39 cellular contexts compared by ENCODE assay signal in genomic region chr5:177963966-177964365, GRCh38. TPM values are rescaled to one million over a fixed set of nuclear protein-coding genes. Genes with fewer than 3 reads are reported as not detected.
"Had no signal": no experiment of that assay in that cellular context is flagged by ENCODE, and none has a peak within 500 bp of the region (broad histone marks: within the 10 kb centered on the region; RNA-seq: fewer than 3 reads in every experiment).

No MANE protein-coding gene starts in this region.

- H3K27me3 ChIP-seq: body of pancreas, brain microvascular endothelial cell, breast epithelium had no signal

- ATAC-seq: activated CD8-positive, alpha-beta T cell treated with anti-CD3 and anti-CD28 coated beads for 36 hours; activated naive CD4-positive, alpha-beta T cell treated with anti-CD3 and anti-CD28 coated beads, Interleukin-2, amount 50 U/mL, for 72 hours; activated T-cell treated with anti-CD3 and anti-CD28 coated beads, Interleukin-2, amount 50 U/mL, for 4 hours; activated T-cell treated with anti-CD3 and anti-CD28 coated beads, Interleukin-2, amount 50 U/mL, for 72 hours; activated T-helper 17 cell treated with anti-CD3 and anti-CD28 coated beads, Interleukin-2, amount 50 U/mL, for 72 hours; body of pancreas had no signal

- H3K4me1 ChIP-seq: body of pancreas, breast epithelium had no signal

- H3K27me3 Mint-ChIP-seq: activated B cell treated with CpG ODN at 0.5 μM for 24 hours; activated CD4-positive, alpha-beta memory T cell treated with anti-CD3 and anti-CD28 coated beads for 36 hours; activated CD4-positive, alpha-beta T cell treated with anti-CD3 and anti-CD28 coated beads, Interleukin-2, amount 10 ng/mL, durations not matched to agents 24 days and 14 days; activated CD8-positive, alpha-beta T cell treated with anti-CD3 and anti-CD28 coated beads for 36 hours; activated naive CD8-positive, alpha-beta T cell treated with anti-CD3 and anti-CD28 coated beads for 36 hours; activated T-helper 17 cell treated with anti-CD3 and anti-CD28 coated beads, Interleukin-2, amount 50 U/mL, for 72 hours had no signal

- H3K36me3 Mint-ChIP-seq: activated CD4-positive, alpha-beta memory T cell treated with anti-CD3 and anti-CD28 coated beads for 36 hours; activated naive CD8-positive, alpha-beta T cell treated with anti-CD3 and anti-CD28 coated beads for 36 hours had no signal

- H3K4me3 Mint-ChIP-seq: activated B cell treated with CpG ODN at 0.5 μM for 24 hours; activated CD4-positive, alpha-beta memory T cell treated with anti-CD3 and anti-CD28 coated beads for 36 hours; activated CD4-positive, alpha-beta T cell treated with anti-CD3 and anti-CD28 coated beads, Interleukin-2, amount 10 ng/mL, durations not matched to agents 24 days and 14 days; activated CD8-positive, alpha-beta T cell treated with anti-CD3 and anti-CD28 coated beads for 36 hours; activated naive CD4-positive, alpha-beta T cell treated with anti-CD3 and anti-CD28 coated beads for 36 hours; activated naive CD8-positive, alpha-beta T cell treated with anti-CD3 and anti-CD28 coated beads for 36 hours; activated T-cell treated with anti-CD3 and anti-CD28 coated beads, Interleukin-2, amount 50 U/mL, for 4 hours; activated T-cell treated with anti-CD3 and anti-CD28 coated beads, Interleukin-2, amount 50 U/mL, for 72 hours; activated T-helper 1 cell treated with anti-CD3 and anti-CD28 coated beads, Interleukin-12 subunit alpha, Interleukin-12 subunit beta, Interleukin-2, Interleukin-4 antibody, amounts not matched to agents 30 ng/mL and 10 ng/mL and 1 ng/mL, durations not matched to agents 14 hours and 24 hours and 36 hours; activated T-helper 17 cell treated with anti-CD3 and anti-CD28 coated beads, Interleukin-2, amount 50 U/mL, for 72 hours; T-helper 1 cell treated with Interleukin-12 subunit alpha and Interleukin-12 subunit beta and Interleukin-4 antibody, amounts not matched to agents 30 μg/mL and 1 μg/mL, for 36 hours; T-helper 2 cell treated with Interferon-gamma antibody and Interleukin-4, amounts not matched to agents 5 μg/mL and 100 μg/mL, for 36 hours had no signal

- H3K4me1 Mint-ChIP-seq: activated B cell treated with CpG ODN at 0.5 μM for 24 hours; activated T-helper 17 cell treated with anti-CD3 and anti-CD28 coated beads, Interleukin-2, amount 50 U/mL, for 72 hours had no signal

- H3K9me3 Mint-ChIP-seq: activated B cell treated with CpG ODN at 0.5 μM for 24 hours; activated CD4-positive, alpha-beta memory T cell treated with anti-CD3 and anti-CD28 coated beads for 36 hours; activated naive CD4-positive, alpha-beta T cell treated with anti-CD3 and anti-CD28 coated beads for 36 hours; activated naive CD8-positive, alpha-beta T cell treated with anti-CD3 and anti-CD28 coated beads for 36 hours; activated T-cell treated with anti-CD3 and anti-CD28 coated beads, Interleukin-2, amount 50 U/mL, for 4 hours; activated T-helper 1 cell treated with anti-CD3 and anti-CD28 coated beads, Interleukin-12 subunit alpha, Interleukin-12 subunit beta, Interleukin-2, Interleukin-4 antibody, amounts not matched to agents 30 ng/mL and 10 ng/mL and 1 ng/mL, durations not matched to agents 14 hours and 24 hours and 36 hours; activated T-helper 17 cell treated with anti-CD3 and anti-CD28 coated beads, Interleukin-2, amount 50 U/mL, for 72 hours had no signal

- DNase-seq: activated B cell treated with CpG ODN at 0.5 μM for 24 hours; activated CD4-positive, alpha-beta memory T cell treated with anti-CD3 and anti-CD28 coated beads for 36 hours; activated CD4-positive, alpha-beta T cell treated with anti-CD3 and anti-CD28 coated beads for 4 hours; activated CD4-positive, alpha-beta T cell treated with anti-CD3 and anti-CD28 coated beads, Interleukin-2, amount 10 ng/mL, durations not matched to agents 24 days and 14 days; activated CD4-positive, alpha-beta T cell treated with anti-CD3 and anti-CD28 coated beads, Interleukin-2, amount 50 U/mL, for 1 hour; activated CD4-positive, alpha-beta T cell treated with anti-CD3 and anti-CD28 coated beads, Interleukin-2, amount 50 U/mL, for 4 hours; activated CD4-positive, CD25-positive, alpha-beta regulatory T cell treated with anti-CD3 and anti-CD28 coated beads, Interleukin-2, amount 50 U/mL, for 72 hours; activated CD8-positive, alpha-beta memory T cell treated with anti-CD3 and anti-CD28 coated beads, Interleukin-2, amount 50 U/mL, for 4 hours; activated CD8-positive, alpha-beta T cell treated with anti-CD3 and anti-CD28 coated beads for 36 hours; activated effector memory CD4-positive, alpha-beta T cell treated with anti-CD3 and anti-CD28 coated beads, Interleukin-2, amount 50 U/mL, for 16 hours; activated gamma-delta T cell treated with Interleukin-2 at 50 U/mL for 16 hours; activated naive CD4-positive, alpha-beta T cell; activated naive CD4-positive, alpha-beta T cell treated with anti-CD3 and anti-CD28 coated beads for 36 hours; activated naive CD4-positive, alpha-beta T cell treated with anti-CD3 and anti-CD28 coated beads, Interleukin-2, amount 50 U/mL, for 16 hours; activated naive CD8-positive, alpha-beta T cell treated with anti-CD3 and anti-CD28 coated beads for 36 hours; activated T-cell treated with anti-CD3 and anti-CD28 coated beads for 4 hours; activated T-cell treated with anti-CD3 and anti-CD28 coated beads, Interleukin-2, amount 50 U/mL, for 1 hour; activated T-cell treated with anti-CD3 and anti-CD28 coated beads, Interleukin-2, amount 50 U/mL, for 4 hours; activated T-cell treated with anti-CD3 and anti-CD28 coated beads, Interleukin-2, amount 50 U/mL, for 72 hours; amygdala; anterior cingulate cortex; body of pancreas; brain microvascular endothelial cell; central memory CD4-positive, alpha-beta T cell; cerebellar nuclear complex; SW 1271; T-helper 1 cell; T-helper 2 cell; T-helper 9 cell had no signal

- H3K27ac ChIP-seq: body of pancreas, brain microvascular endothelial cell, breast epithelium, VCaP had no signal

- H3K4me3 ChIP-seq: body of pancreas, breast epithelium had no signal

- H3K9me3 ChIP-seq: body of pancreas, breast epithelium had no signal

- H3K27ac Mint-ChIP-seq: activated B cell treated with CpG ODN at 0.5 μM for 24 hours; activated CD4-positive, alpha-beta memory T cell treated with anti-CD3 and anti-CD28 coated beads for 36 hours; activated CD4-positive, alpha-beta T cell treated with anti-CD3 and anti-CD28 coated beads, Interleukin-2, amount 10 ng/mL, durations not matched to agents 24 days and 14 days; activated CD8-positive, alpha-beta T cell treated with anti-CD3 and anti-CD28 coated beads for 36 hours; activated naive CD4-positive, alpha-beta T cell treated with anti-CD3 and anti-CD28 coated beads for 36 hours; activated naive CD4-positive, alpha-beta T cell treated with anti-CD3 and anti-CD28 coated beads, Interleukin-2, amount 50 U/mL, for 72 hours; activated naive CD8-positive, alpha-beta T cell treated with anti-CD3 and anti-CD28 coated beads for 36 hours; activated T-cell treated with anti-CD3 and anti-CD28 coated beads, Interleukin-2, amount 50 U/mL, for 72 hours; activated T-helper 1 cell treated with anti-CD3 and anti-CD28 coated beads, Interleukin-12 subunit alpha, Interleukin-12 subunit beta, Interleukin-2, Interleukin-4 antibody, amounts not matched to agents 30 ng/mL and 10 ng/mL and 1 ng/mL, durations not matched to agents 14 hours and 24 hours and 36 hours; activated T-helper 17 cell treated with anti-CD3 and anti-CD28 coated beads, Interleukin-2, amount 50 U/mL, for 72 hours; T-helper 1 cell treated with Interleukin-12 subunit alpha and Interleukin-12 subunit beta and Interleukin-4 antibody, amounts not matched to agents 30 μg/mL and 1 μg/mL, for 36 hours; T-helper 2 cell treated with Interferon-gamma antibody and Interleukin-4, amounts not matched to agents 5 μg/mL and 100 μg/mL, for 36 hours had no signal

- H3K36me3 ChIP-seq: brain microvascular endothelial cell, breast epithelium had no signal

RNA-seq across cellular contexts. Expression of gene PROP1, which starts 32.1 kb away (rescaled TPM):
- total RNA-seq: activated B cell treated with CpG ODN at 0.5 μM for 24 hours; activated CD4-positive, alpha-beta memory T cell treated with anti-CD3 and anti-CD28 coated beads for 36 hours; activated CD4-positive, alpha-beta T cell treated with anti-CD3 and anti-CD28 coated beads, Interleukin-2, amount 10 ng/mL, durations not matched to agents 24 days and 14 days; activated CD8-positive, alpha-beta memory T cell treated with anti-CD3 and anti-CD28 coated beads for 36 hours; activated CD8-positive, alpha-beta T cell treated with anti-CD3 and anti-CD28 coated beads for 36 hours; activated naive CD4-positive, alpha-beta T cell treated with anti-CD3 and anti-CD28 coated beads for 36 hours; activated naive CD4-positive, alpha-beta T cell treated with anti-CD3 and anti-CD28 coated beads, Interleukin-2, amount 50 U/mL, for 72 hours; activated naive CD8-positive, alpha-beta T cell treated with anti-CD3 and anti-CD28 coated beads for 36 hours; activated T-cell treated with anti-CD3 and anti-CD28 coated beads, Interleukin-2, amount 50 U/mL, for 4 hours; activated T-cell treated with anti-CD3 and anti-CD28 coated beads, Interleukin-2, amount 50 U/mL, for 72 hours; activated T-helper 1 cell treated with anti-CD3 and anti-CD28 coated beads, Interleukin-12 subunit alpha, Interleukin-12 subunit beta, Interleukin-2, Interleukin-4 antibody, amounts not matched to agents 30 ng/mL and 10 ng/mL and 1 ng/mL, durations not matched to agents 14 hours and 24 hours and 36 hours; activated T-helper 17 cell treated with anti-CD3 and anti-CD28 coated beads, Interleukin-2, amount 50 U/mL, for 72 hours; astrocyte; body of pancreas; breast epithelium; cardiac septum had no signal
